Comparison of ENCODE assay signal across 10 cellular contexts in genomic region chr19:13013649-13014048, GRCh38. TPM values are rescaled to one million over a fixed set of nuclear protein-coding genes. Genes with fewer than 3 reads are reported as not detected.
DNase-seq lines count a peak whose midpoint lies in the region; ATAC-seq, FAIRE-seq and TF ChIP-seq lines count a peak whose summit lies in the region.
"Had no signal": no experiment of that assay in that cellular context is flagged by ENCODE, and none has a peak within 500 bp of the region (broad histone marks: within the 10 kb centered on the region; RNA-seq: fewer than 3 reads in every experiment).

No MANE protein-coding gene starts in this region.

- H3K4me3 ChIP-seq in esophagus muscularis mucosa: peak overlapping the region; percentile 42 to 55 (median 44)
- peak overlapping the region; percentile 73 to 76 (median 73) for H3K4me3 ChIP-seq in skeletal muscle tissue (ENCODE audit: low read length in 3 of 3)

- DNase-seq in G401 (ENCODE audit: low spot score): peak; percentile 49
- DNase-seq in T-helper 17 cell: no peak
- DNase-seq in esophagus muscularis mucosa (ENCODE audit: extremely low spot score): no peak
- no peak for DNase-seq in SHP77 treated with DMSO at 0.1 percent for 48 hours (lab: John Stamatoyannopoulos, UW)
- DNase-seq in RCC 7860 (ENCODE audit: low spot score): no peak
- no peak for DNase-seq in stimulated activated CD4-positive, alpha-beta T cell treated with anti-CD3 and anti-CD28 coated beads, Interleukin-12 subunit alpha, Interleukin-12 subunit beta, amount 100 ng/mL, for 4 hours
- DNase-seq: activated CD4-positive, alpha-beta T cell treated with anti-CD3 and anti-CD28 coated beads, Interleukin-2, amount 50 U/mL, for 1 hour; NCI-H1417 treated with DMSO at 0.1 percent for 48 hours had no signal

- peaks cover 28% of the 10 kb centered on the region for H3K4me1 Mint-ChIP-seq in T-helper 17 cell

- intact Hi-C loops in esophagus muscularis mucosa (cut with DNase I): no loop called here

- H3K27me3 Mint-ChIP-seq in T-helper 17 cell: peaks cover 79% of the 10 kb centered on the region

- H3K27ac Mint-ChIP-seq in T-helper 17 cell: no peak overlapping the region

- TF ChIP-seq CTCF in esophagus muscularis mucosa (IDR thresholded peaks at IDR 0.05): no peak

- H3K27ac ChIP-seq in esophagus muscularis mucosa (replicated peaks in 1 of 4) (peak overlapping the region; percentile 88 to 97 (median 94)), skeletal muscle tissue (ENCODE audit: low read depth, low read length) (peak overlapping the region; percentile 100)

- H3K4me3 Mint-ChIP-seq in T-helper 17 cell: peak overlapping the region; percentile 77

- H3K27me3 ChIP-seq in esophagus muscularis mucosa: peaks cover 0 to 3% (median 0%) of the 10 kb centered on the region in 4 donors
- H3K27me3 ChIP-seq in skeletal muscle tissue (ENCODE audit: control insufficient read depth in 3 of 3, insufficient read depth in 3 of 3, low read length in 3 of 3): no peaks in the 10 kb centered on the region

- H3K36me3 Mint-ChIP-seq in T-helper 17 cell (ENCODE audit: low read depth): peaks cover 5% of the 10 kb centered on the region

- no peak for TF ChIP-seq POLR2A in esophagus muscularis mucosa (IDR thresholded peaks at IDR 0.05; ENCODE audit: low read depth)

- peaks cover 86 to 100% (median 100%) of the 10 kb centered on the region in 4 donors for H3K4me1 ChIP-seq in esophagus muscularis mucosa
- H3K4me1 ChIP-seq in skeletal muscle tissue (ENCODE audit: control insufficient read depth in 3 of 3, insufficient read depth in 3 of 3, low read length in 3 of 3): peaks cover 72 to 83% (median 74%) of the 10 kb centered on the region in 3 donors

- no peak for FAIRE-seq in RCC 7860 (lab: Jason Lieb, UNC)

- ATAC-seq in T-helper 17 cell (no peak), GM21515 (IDR thresholded peaks at IDR 0.05; ENCODE audit: unreplicated experiment) (no peak)

- in situ Hi-C loops in G401 (cut with HindIII; ENCODE audit: low sequenced_read_pairs): no loop called here

- no peaks in the 10 kb centered on the region for H3K9me3 ChIP-seq in T-helper 17 cell (ENCODE audit: control insufficient read depth, low read length, poor library complexity, severe bottlenecking)
- no peaks in the 10 kb centered on the region for H3K9me3 ChIP-seq in esophagus muscularis mucosa
- no peaks in the 10 kb centered on the region for H3K9me3 ChIP-seq in skeletal muscle tissue (ENCODE audit: control insufficient read depth in 3 of 3, low read length in 3 of 3)

- H3K36me3 ChIP-seq in esophagus muscularis mucosa (peaks cover 0 to 4% (median 0%) of the 10 kb centered on the region in 4 donors), skeletal muscle tissue (ENCODE audit: control insufficient read depth in 3 of 3, insufficient read depth in 3 of 3, low read length in 3 of 3) (peaks cover 4 to 5% (median 4%) of the 10 kb centered on the region in 3 donors)

- H3K9ac ChIP-seq in skeletal muscle tissue (ENCODE audit: low read depth in 1 of 3, low read length in 3 of 3): peak overlapping the region; percentile 87 to 96 (median 95)

- 51% methylated on average over 20 of the region's 20 CpGs for WGBS in esophagus muscularis mucosa

- no peak for TF ChIP-seq EP300 in esophagus muscularis mucosa (IDR thresholded peaks at IDR 0.05)

RNA-seq across cellular contexts. Expression of gene NFIX, which starts 18.4 kb away (rescaled TPM):
- 0.86 and 3.6 TPM in 2 replicates for total RNA-seq in G401 (2014; rRNA removed; shearing (Covaris generic))
- under 1 TPM; 0.75 to 0.86 TPM for total RNA-seq in T-helper 17 cell
- total RNA-seq in esophagus muscularis mucosa: 100 to 1,000 TPM in 1 of 4 donors, 10 to 100 TPM in 3; 56.0 to 154 (median 79.4) TPM
- total RNA-seq in skeletal muscle tissue: 49.1 TPM

RNA-seq across cellular contexts. Expression of gene DAND5, which starts 44.3 kb away (rescaled TPM):
- total RNA-seq in G401 (2014; rRNA removed; shearing (Covaris generic)): 0.18 TPM in 1 of 2 replicates, not detected in the other
- not detected for total RNA-seq in T-helper 17 cell
- total RNA-seq in esophagus muscularis mucosa: under 1 TPM in 3 of 4 donors, not detected in 1; 0.19 to 0.83 (median 0.29) TPM
- not detected for total RNA-seq in skeletal muscle tissue

RNA-seq across cellular contexts. Expression of gene GADD45GIP1, which starts 56.6 kb away (rescaled TPM):
- 79.7 and 124 TPM in 2 replicates for total RNA-seq in G401 (2014; rRNA removed; shearing (Covaris generic))
- 1 to 10 TPM; 6.9 to 8.3 TPM for total RNA-seq in T-helper 17 cell
- total RNA-seq in esophagus muscularis mucosa: 10 to 100 TPM; 33.0 to 60.1 (median 49.3) TPM
- total RNA-seq in skeletal muscle tissue: 21.4 TPM

Comparison
In these comparisons a context has a peak if more than half of its experiments do, and no peak if none do; other contexts are left out.
1. RNA of gene NFIX, which starts 18.4 kb away (total RNA-seq): 56.0 to 154 TPM in esophagus muscularis mucosa and 49.1 TPM in skeletal muscle tissue (single experiment); 0.86 to 3.6 TPM in G401 and 0.75 to 0.86 TPM in T-helper 17 cell; every median in the first group is over 10 times any median in the second.